17 cellular contexts compared by ENCODE assay signal in genomic region chr1:214645712-214646111, GRCh38. TPM values are rescaled to one million over a fixed set of nuclear protein-coding genes. Genes with fewer than 3 reads are reported as not detected.
A peak's percentile ranks its signal among the peaks of the same experiment; 100 is the strongest.
DNase-seq lines count a peak whose midpoint lies in the region; ATAC-seq and TF ChIP-seq lines count a peak whose summit lies in the region.
"Had no signal": no experiment of that assay in that cellular context is flagged by ENCODE, and none has a peak within 500 bp of the region (broad histone marks: within the 10 kb centered on the region; RNA-seq: fewer than 3 reads in every experiment).

No MANE protein-coding gene starts in this region.

- H3K27me3 Mint-ChIP-seq in activated CD4-positive, alpha-beta T cell treated with anti-CD3 and anti-CD28 coated beads, Interleukin-2, amount 10 ng/mL, durations not matched to agents 24 days and 14 days, result no peaks in the 10 kb centered on the region
- H3K27me3 Mint-ChIP-seq in CD4-positive, CD25-positive, alpha-beta regulatory T cell, result no peaks in the 10 kb centered on the region
- H3K27me3 Mint-ChIP-seq in activated T-helper 1 cell treated with anti-CD3 and anti-CD28 coated beads, Interleukin-12 subunit alpha, Interleukin-12 subunit beta, Interleukin-2, Interleukin-4 antibody, amounts not matched to agents 30 ng/mL and 10 ng/mL and 1 ng/mL, durations not matched to agents 14 hours and 24 hours and 36 hours (ENCODE audit: insufficient read depth), result no peaks in the 10 kb centered on the region
- H3K27me3 Mint-ChIP-seq: CD4-positive, alpha-beta T cell had no signal

- DNase-seq in activated CD4-positive, alpha-beta T cell treated with anti-CD3 and anti-CD28 coated beads, Interleukin-2, amount 10 ng/mL, durations not matched to agents 24 days and 14 days, result no peak
- DNase-seq in activated CD4-positive, alpha-beta T cell treated with anti-CD3 and anti-CD28 coated beads, Interleukin-2, amount 50 U/mL, for 1 hour, result no peak
- DNase-seq in CD4-positive, CD25-positive, alpha-beta regulatory T cell, result no peak
- DNase-seq in HCT116 (ENCODE audit: low read depth, low spot score) (no peak), T1000 (lab: John Stamatoyannopoulos, UW) (no peak)
- DNase-seq in activated T-helper 1 cell treated with anti-CD3 and anti-CD28 coated beads, Interleukin-12 subunit alpha, Interleukin-12 subunit beta, Interleukin-2, Interleukin-4 antibody, amounts not matched to agents 30 ng/mL and 10 ng/mL and 1 ng/mL, durations not matched to agents 14 hours and 24 hours and 36 hours (ENCODE audit: low spot score), result no peak
- DNase-seq: ACHN; CD4-positive, alpha-beta T cell; DMS79; GOT3; HFFc6 had no signal

- no peak for TF ChIP-seq CTCF in HCT116 (IDR thresholded peaks at IDR 0.05 in 2 of 3, conservative IDR thresholded peaks at IDR 0.05 in 1 of 3; ENCODE audit: borderline replicate concordance in 1 of 3, insufficient read depth in 1 of 3, low read depth in 2 of 3, low read length in 2 of 3)

- CTCF ChIA-PET in HCT116 (lab: Charles Lee), result no interaction called here

- no peaks in the 10 kb centered on the region for H3K9me3 ChIP-seq in CD4-positive, CD25-positive, alpha-beta regulatory T cell (ENCODE audit: control insufficient read depth in 2 of 2, low read length in 2 of 2)
- no peaks in the 10 kb centered on the region for H3K9me3 ChIP-seq in HCT116 (ENCODE audit: control insufficient read depth in 1 of 2, insufficient read depth in 1 of 2, low read depth in 1 of 2, low read length in 2 of 2)
- H3K9me3 ChIP-seq: BLaER1 treated with 17β-estradiol and CSF1 and Interleukin-3, amounts not matched to agents 10 nM and 100 nM; HAP-1 had no signal

- no peak overlapping the region for H3K27ac Mint-ChIP-seq in activated CD4-positive, alpha-beta T cell treated with anti-CD3 and anti-CD28 coated beads, Interleukin-2, amount 10 ng/mL, durations not matched to agents 24 days and 14 days
- peak overlapping the region; percentile 68 to 87 (median 72) for H3K27ac Mint-ChIP-seq in CD4-positive, CD25-positive, alpha-beta regulatory T cell
- no peak overlapping the region for H3K27ac Mint-ChIP-seq in activated T-helper 1 cell treated with anti-CD3 and anti-CD28 coated beads, Interleukin-12 subunit alpha, Interleukin-12 subunit beta, Interleukin-2, Interleukin-4 antibody, amounts not matched to agents 30 ng/mL and 10 ng/mL and 1 ng/mL, durations not matched to agents 14 hours and 24 hours and 36 hours
- H3K27ac Mint-ChIP-seq: CD4-positive, alpha-beta T cell; HFFc6 had no signal

- TF ChIP-seq POLR2A in HCT116 (IDR thresholded peaks at IDR 0.05; ENCODE audit: borderline replicate concordance, extremely low read depth, insufficient read depth, insufficient read length), result no peak

- H3K4me3 Mint-ChIP-seq in activated CD4-positive, alpha-beta T cell treated with anti-CD3 and anti-CD28 coated beads, Interleukin-2, amount 10 ng/mL, durations not matched to agents 24 days and 14 days, result peak overlapping the region; percentile 33
- peak overlapping the region in 3 of 4 donors; percentile 11 to 66 (median 50) for H3K4me3 Mint-ChIP-seq in CD4-positive, CD25-positive, alpha-beta regulatory T cell
- peak overlapping the region; percentile 16 for H3K4me3 Mint-ChIP-seq in activated T-helper 1 cell treated with anti-CD3 and anti-CD28 coated beads, Interleukin-12 subunit alpha, Interleukin-12 subunit beta, Interleukin-2, Interleukin-4 antibody, amounts not matched to agents 30 ng/mL and 10 ng/mL and 1 ng/mL, durations not matched to agents 14 hours and 24 hours and 36 hours
- H3K4me3 Mint-ChIP-seq: CD4-positive, alpha-beta T cell; HFFc6 had no signal

- peaks cover 7% of the 10 kb centered on the region for H3K4me1 Mint-ChIP-seq in activated CD4-positive, alpha-beta T cell treated with anti-CD3 and anti-CD28 coated beads, Interleukin-2, amount 10 ng/mL, durations not matched to agents 24 days and 14 days
- peaks cover 15 to 32% (median 25%) of the 10 kb centered on the region in 4 donors for H3K4me1 Mint-ChIP-seq in CD4-positive, CD25-positive, alpha-beta regulatory T cell
- peaks cover 17% of the 10 kb centered on the region for H3K4me1 Mint-ChIP-seq in activated T-helper 1 cell treated with anti-CD3 and anti-CD28 coated beads, Interleukin-12 subunit alpha, Interleukin-12 subunit beta, Interleukin-2, Interleukin-4 antibody, amounts not matched to agents 30 ng/mL and 10 ng/mL and 1 ng/mL, durations not matched to agents 14 hours and 24 hours and 36 hours (ENCODE audit: low read depth)

- no peaks in the 10 kb centered on the region for H4K20me1 ChIP-seq in HCT116 (ENCODE audit: insufficient read depth)
- H4K20me1 ChIP-seq: BLaER1 treated with 17β-estradiol and CSF1 and Interleukin-3, amounts not matched to agents 10 nM and 100 nM had no signal

- ATAC-seq in CD4-positive, CD25-positive, alpha-beta regulatory T cell (ENCODE audit: low read depth in 2 of 2), result no peak
- no peak for ATAC-seq in HCT116
- ATAC-seq in HG02610 (IDR thresholded peaks at IDR 0.05; ENCODE audit: unreplicated experiment), result no peak
- ATAC-seq in HG02840 (IDR thresholded peaks at IDR 0.05; ENCODE audit: low FRiP score, unreplicated experiment), result no peak
- ATAC-seq: GM12878 had no signal

- BruUV-seq in HCT116 (replicated peaks; lab: Mats Ljungman, UMichigan), result TSS peak; percentile 17

- H3K27ac ChIP-seq in CD4-positive, CD25-positive, alpha-beta regulatory T cell (ENCODE audit: insufficient read depth, low read length, poor library complexity, severe bottlenecking), result no peak overlapping the region
- no peak overlapping the region for H3K27ac ChIP-seq in HCT116 (ENCODE audit: low read depth, low read length)
- H3K27ac ChIP-seq: BLaER1 treated with 17β-estradiol and CSF1 and Interleukin-3, amounts not matched to agents 10 nM and 100 nM; HL-60 had no signal

- no peaks in the 10 kb centered on the region for H3K79me2 ChIP-seq in HCT116 (ENCODE audit: insufficient read depth, low read length)

- no peaks in the 10 kb centered on the region for H3K36me3 ChIP-seq in CD4-positive, CD25-positive, alpha-beta regulatory T cell (ENCODE audit: control insufficient read depth, insufficient read depth, low read length)
- peaks cover 43 to 49% of the 10 kb centered on the region in 2 experiments for H3K36me3 ChIP-seq in HCT116 (ENCODE audit: control insufficient read depth in 1 of 2, insufficient read depth in 2 of 2, low read length in 2 of 2)

- RAD21 ChIA-PET in HCT116 (lab: Charles Lee; ENCODE audit: low non-redundant PET in 1 of 2, low total read pairs in 2 of 2, uncharacterized antibody in 2 of 2, unreplicated experiment in 2 of 2), result no interaction called here

- POLR2A ChIA-PET in HCT116 (lab: Charles Lee), result no interaction called here

- H3K4me1 ChIP-seq in CD4-positive, CD25-positive, alpha-beta regulatory T cell (ENCODE audit: control insufficient read depth, insufficient read depth, low read length, poor library complexity, severe bottlenecking), result peaks cover 33% of the 10 kb centered on the region
- no peaks in the 10 kb centered on the region for H3K4me1 ChIP-seq in HCT116 (ENCODE audit: control insufficient read depth in 1 of 2, insufficient read depth in 2 of 2, low read length in 2 of 2)
- H3K4me1 ChIP-seq: BLaER1 treated with 17β-estradiol and CSF1 and Interleukin-3, amounts not matched to agents 10 nM and 100 nM; HAP-1 had no signal

- no peak overlapping the region for H2AFZ ChIP-seq in HCT116 (ENCODE audit: low read depth, low read length, poor library complexity, severe bottlenecking)

- H3K9me2 ChIP-seq in HCT116 (ENCODE audit: insufficient read depth), result no peaks in the 10 kb centered on the region

- H3K9ac ChIP-seq in HCT116 (ENCODE audit: low read length), result no peak overlapping the region
- H3K9ac ChIP-seq: BLaER1 treated with 17β-estradiol and CSF1 and Interleukin-3, amounts not matched to agents 10 nM and 100 nM had no signal

- no peak overlapping the region for H3K4me2 ChIP-seq in HCT116 (ENCODE audit: low read length)
- H3K4me2 ChIP-seq: BLaER1 treated with 17β-estradiol and CSF1 and Interleukin-3, amounts not matched to agents 10 nM and 100 nM had no signal

- H3K9me3 Mint-ChIP-seq in activated CD4-positive, alpha-beta T cell treated with anti-CD3 and anti-CD28 coated beads, Interleukin-2, amount 10 ng/mL, durations not matched to agents 24 days and 14 days, result no peaks in the 10 kb centered on the region
- peaks cover 0 to 2% (median 0%) of the 10 kb centered on the region in 7 donors for H3K9me3 Mint-ChIP-seq in CD4-positive, CD25-positive, alpha-beta regulatory T cell
- H3K9me3 Mint-ChIP-seq in activated T-helper 1 cell treated with anti-CD3 and anti-CD28 coated beads, Interleukin-12 subunit alpha, Interleukin-12 subunit beta, Interleukin-2, Interleukin-4 antibody, amounts not matched to agents 30 ng/mL and 10 ng/mL and 1 ng/mL, durations not matched to agents 14 hours and 24 hours and 36 hours, result no peaks in the 10 kb centered on the region
- H3K9me3 Mint-ChIP-seq: HFFc6 had no signal

- intact Hi-C loops in activated CD4-positive, alpha-beta T cell treated with anti-CD3 and anti-CD28 coated beads, Interleukin-2, amount 10 ng/mL, durations not matched to agents 24 days and 14 days (cut with micrococcal nuclease), result no loop called here
- intact Hi-C loops in HCT116 (cut with micrococcal nuclease), result no loop called here
- intact Hi-C loops in activated T-helper 1 cell treated with anti-CD3 and anti-CD28 coated beads, Interleukin-12 subunit alpha, Interleukin-12 subunit beta, Interleukin-2, Interleukin-4 antibody, amounts not matched to agents 30 ng/mL and 10 ng/mL and 1 ng/mL, durations not matched to agents 14 hours and 24 hours and 36 hours (cut with micrococcal nuclease), result no loop called here

- H3K4me3 ChIP-seq in CD4-positive, CD25-positive, alpha-beta regulatory T cell (ENCODE audit: low read depth, low read length), result peak overlapping the region; percentile 9
- H3K4me3 ChIP-seq in HCT116 (replicated peaks in 1 of 2; ENCODE audit: low read depth in 1 of 2, low read length in 2 of 2), result no peak overlapping the region
- H3K4me3 ChIP-seq: BLaER1 treated with 17β-estradiol and CSF1 and Interleukin-3, amounts not matched to agents 10 nM and 100 nM; GM12878; HAP-1 had no signal

- peaks cover 58% of the 10 kb centered on the region for H3K36me3 Mint-ChIP-seq in activated CD4-positive, alpha-beta T cell treated with anti-CD3 and anti-CD28 coated beads, Interleukin-2, amount 10 ng/mL, durations not matched to agents 24 days and 14 days (ENCODE audit: low read depth)
- H3K36me3 Mint-ChIP-seq in CD4-positive, CD25-positive, alpha-beta regulatory T cell, result peaks cover 4% of the 10 kb centered on the region
- H3K36me3 Mint-ChIP-seq in activated T-helper 1 cell treated with anti-CD3 and anti-CD28 coated beads, Interleukin-12 subunit alpha, Interleukin-12 subunit beta, Interleukin-2, Interleukin-4 antibody, amounts not matched to agents 30 ng/mL and 10 ng/mL and 1 ng/mL, durations not matched to agents 14 hours and 24 hours and 36 hours (ENCODE audit: low read depth), result peaks cover 61% of the 10 kb centered on the region

- no peak for TF ChIP-seq RAD21 in HCT116 (IDR thresholded peaks at IDR 0.05; ENCODE audit: low read depth)

- H3K27me3 ChIP-seq in CD4-positive, CD25-positive, alpha-beta regulatory T cell (ENCODE audit: control insufficient read depth, insufficient read depth, low read length), result no peaks in the 10 kb centered on the region
- H3K27me3 ChIP-seq in HCT116 (ENCODE audit: insufficient read depth, low read length), result no peaks in the 10 kb centered on the region
- H3K27me3 ChIP-seq: BLaER1 treated with 17β-estradiol and CSF1 and Interleukin-3, amounts not matched to agents 10 nM and 100 nM had no signal

RNA-seq across cellular contexts. Expression of gene CENPF, which starts 42.7 kb away (rescaled TPM):
- total RNA-seq in activated CD4-positive, alpha-beta T cell treated with anti-CD3 and anti-CD28 coated beads, Interleukin-2, amount 10 ng/mL, durations not matched to agents 24 days and 14 days, result 54.4 and 63.0 TPM in 2 replicates
- total RNA-seq in CD4-positive, CD25-positive, alpha-beta regulatory T cell, result 7.9 TPM
- 1 to 10 TPM in 2 of 4 donors, under 1 TPM in 2; 0.75 to 1.4 (median 1.0) TPM for polyA plus RNA-seq in CD4-positive, CD25-positive, alpha-beta regulatory T cell
- total RNA-seq in HCT116 (2021; ENCODE audit: unreplicated experiment), result 120 TPM
- polyA plus RNA-seq in HCT116 (2012), result 43.7 and 76.9 TPM in 2 replicates
- total RNA-seq in activated T-helper 1 cell treated with anti-CD3 and anti-CD28 coated beads, Interleukin-12 subunit alpha, Interleukin-12 subunit beta, Interleukin-2, Interleukin-4 antibody, amounts not matched to agents 30 ng/mL and 10 ng/mL and 1 ng/mL, durations not matched to agents 14 hours and 24 hours and 36 hours, result 51.7 and 52.3 TPM in 2 replicates

Comparison
In these comparisons a context has a peak if more than half of its experiments do, and no peak if none do; other contexts are left out.
1. H3K27ac Mint-ChIP-seq: peak in CD4-positive, CD25-positive, alpha-beta regulatory T cell (3 of 3); none in activated CD4-positive, alpha-beta T cell treated with anti-CD3 and anti-CD28 coated beads, Interleukin-2, amount 10 ng/mL, durations not matched to agents 24 days and 14 days (single experiment) and activated T-helper 1 cell treated with anti-CD3 and anti-CD28 coated beads, Interleukin-12 subunit alpha, Interleukin-12 subunit beta, Interleukin-2, Interleukin-4 antibody, amounts not matched to agents 30 ng/mL and 10 ng/mL and 1 ng/mL, durations not matched to agents 14 hours and 24 hours and 36 hours (single experiment).
2. Peak in every context shown above with its lines, with median percentiles within 50 percentile points of each other: H3K4me3 Mint-ChIP-seq.